Comparison of ENCODE assay signal across 1 cellular context in the genomic region with DNA sequence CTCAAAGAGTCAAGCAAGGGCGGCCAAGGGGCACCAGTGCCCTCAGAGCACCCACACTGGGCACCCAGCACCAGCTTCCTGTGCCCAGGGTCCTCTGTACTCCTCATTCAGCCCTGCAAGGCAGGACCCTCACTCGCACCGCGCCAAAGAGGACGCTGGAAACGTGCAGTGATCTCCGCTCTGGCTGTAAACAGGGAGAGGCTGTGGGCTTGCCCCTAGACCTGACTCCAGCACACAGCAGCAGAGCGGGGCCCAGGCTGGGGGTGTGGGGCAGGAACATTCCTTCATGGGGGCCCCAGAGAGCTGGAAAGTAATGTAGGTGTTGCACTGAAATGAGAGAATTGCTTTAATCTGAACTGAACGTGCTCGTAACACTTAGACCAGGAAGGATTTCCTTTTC.
TF ChIP-seq lines count a peak whose summit lies in the region.

No MANE protein-coding gene starts in this region.

TF ChIP-seq in HepG2, 621 proteins besides CTCF, POLR2A, EP300 and RAD21:
- no peak for TF ChIP-seq ZNF234 (CRISPR knock-in tag; conservative IDR thresholded peaks at IDR 0.05)
- TF ChIP-seq ZBTB38 (CRISPR knock-in tag; IDR thresholded peaks at IDR 0.05) = 0 out of 2 replicates have a peak, but pooled peaks have one; percentile 23
